In genomic region chr16:87601322-87602004, GRCh38 we compare ENCODE assay signal across 3 cellular contexts.
A peak's percentile ranks its signal among the peaks of the same experiment; 100 is the strongest.
TF ChIP-seq lines count a peak whose summit lies in the region.

No MANE protein-coding gene starts in this region.

TF ChIP-seq in SK-N-SH, 30 proteins besides CTCF, POLR2A, EP300 and RAD21:
- TF ChIP-seq TEAD4 (IDR thresholded peaks at IDR 0.05; ENCODE audit: borderline replicate concordance, insufficient read depth): no peak
- 0 out of 2 replicates have a peak, but pooled peaks have one; percentile 34 for TF ChIP-seq EZH2phosphoT487 (IDR thresholded peaks at IDR 0.05; ENCODE audit: borderline replicate concordance, low read depth)

TF ChIP-seq in SK-N-SH treated with all-trans-retinoic acid at 6 μM for 48 hours, 23 proteins besides CTCF, POLR2A, EP300 and RAD21:
- TF ChIP-seq, protein P1, sequence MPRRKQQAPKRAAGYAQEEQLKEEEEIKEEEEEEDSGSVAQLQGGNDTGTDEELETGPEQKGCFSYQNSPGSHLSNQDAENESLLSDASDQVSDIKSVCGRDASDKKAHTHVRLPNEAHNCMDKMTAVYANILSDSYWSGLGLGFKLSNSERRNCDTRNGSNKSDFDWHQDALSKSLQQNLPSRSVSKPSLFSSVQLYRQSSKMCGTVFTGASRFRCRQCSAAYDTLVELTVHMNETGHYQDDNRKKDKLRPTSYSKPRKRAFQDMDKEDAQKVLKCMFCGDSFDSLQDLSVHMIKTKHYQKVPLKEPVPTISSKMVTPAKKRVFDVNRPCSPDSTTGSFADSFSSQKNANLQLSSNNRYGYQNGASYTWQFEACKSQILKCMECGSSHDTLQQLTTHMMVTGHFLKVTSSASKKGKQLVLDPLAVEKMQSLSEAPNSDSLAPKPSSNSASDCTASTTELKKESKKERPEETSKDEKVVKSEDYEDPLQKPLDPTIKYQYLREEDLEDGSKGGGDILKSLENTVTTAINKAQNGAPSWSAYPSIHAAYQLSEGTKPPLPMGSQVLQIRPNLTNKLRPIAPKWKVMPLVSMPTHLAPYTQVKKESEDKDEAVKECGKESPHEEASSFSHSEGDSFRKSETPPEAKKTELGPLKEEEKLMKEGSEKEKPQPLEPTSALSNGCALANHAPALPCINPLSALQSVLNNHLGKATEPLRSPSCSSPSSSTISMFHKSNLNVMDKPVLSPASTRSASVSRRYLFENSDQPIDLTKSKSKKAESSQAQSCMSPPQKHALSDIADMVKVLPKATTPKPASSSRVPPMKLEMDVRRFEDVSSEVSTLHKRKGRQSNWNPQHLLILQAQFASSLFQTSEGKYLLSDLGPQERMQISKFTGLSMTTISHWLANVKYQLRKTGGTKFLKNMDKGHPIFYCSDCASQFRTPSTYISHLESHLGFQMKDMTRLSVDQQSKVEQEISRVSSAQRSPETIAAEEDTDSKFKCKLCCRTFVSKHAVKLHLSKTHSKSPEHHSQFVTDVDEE (CRISPR knock-in tag; IDR thresholded peaks at IDR 0.05): no peak
- no peak for TF ChIP-seq TCF4 (CRISPR knock-in tag; IDR thresholded peaks at IDR 0.05; ENCODE audit: borderline replicate concordance)
- TF ChIP-seq SNAI2 (CRISPR knock-in tag; IDR thresholded peaks at IDR 0.05): no peak
- no peak for TF ChIP-seq ZNF565 (CRISPR knock-in tag; conservative IDR thresholded peaks at IDR 0.05; ENCODE audit: low read depth)
- TF ChIP-seq, protein P2, sequence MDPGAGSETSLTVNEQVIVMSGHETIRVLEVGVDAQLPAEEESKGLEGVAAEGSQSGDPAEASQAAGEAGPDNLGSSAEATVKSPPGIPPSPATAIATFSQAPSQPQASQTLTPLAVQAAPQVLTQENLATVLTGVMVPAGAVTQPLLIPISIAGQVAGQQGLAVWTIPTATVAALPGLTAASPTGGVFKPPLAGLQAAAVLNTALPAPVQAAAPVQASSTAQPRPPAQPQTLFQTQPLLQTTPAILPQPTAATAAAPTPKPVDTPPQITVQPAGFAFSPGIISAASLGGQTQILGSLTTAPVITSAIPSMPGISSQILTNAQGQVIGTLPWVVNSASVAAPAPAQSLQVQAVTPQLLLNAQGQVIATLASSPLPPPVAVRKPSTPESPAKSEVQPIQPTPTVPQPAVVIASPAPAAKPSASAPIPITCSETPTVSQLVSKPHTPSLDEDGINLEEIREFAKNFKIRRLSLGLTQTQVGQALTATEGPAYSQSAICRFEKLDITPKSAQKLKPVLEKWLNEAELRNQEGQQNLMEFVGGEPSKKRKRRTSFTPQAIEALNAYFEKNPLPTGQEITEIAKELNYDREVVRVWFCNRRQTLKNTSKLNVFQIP (CRISPR knock-in tag; IDR thresholded peaks at IDR 0.05; ENCODE audit: borderline replicate concordance, low read depth): no peak
- no peak for TF ChIP-seq ZC3H10 (CRISPR knock-in tag; IDR thresholded peaks at IDR 0.05)
- no peak for TF ChIP-seq BACH2 (CRISPR knock-in tag; IDR thresholded peaks at IDR 0.05; ENCODE audit: borderline replicate concordance)
- no peak for TF ChIP-seq ZFP3 (CRISPR knock-in tag; IDR thresholded peaks at IDR 0.05)
- no peak for TF ChIP-seq PPARA (CRISPR knock-in tag; IDR thresholded peaks at IDR 0.05; ENCODE audit: borderline replicate concordance)
- no peak for TF ChIP-seq TOX (CRISPR knock-in tag; IDR thresholded peaks at IDR 0.05; ENCODE audit: borderline replicate concordance)

TF ChIP-seq in endothelial cell of umbilical vein, 7 proteins besides CTCF, POLR2A, EP300 and RAD21:
- peak; percentile 83 for TF ChIP-seq EZH2 (IDR thresholded peaks at IDR 0.05; ENCODE audit: borderline replicate concordance, low read depth, low read length, severe bottlenecking)
- TF ChIP-seq MYC (IDR thresholded peaks at IDR 0.05; ENCODE audit: low read depth, low read length): no peak
